ENCODE assay signal across 16 cellular contexts in the genomic region with DNA sequence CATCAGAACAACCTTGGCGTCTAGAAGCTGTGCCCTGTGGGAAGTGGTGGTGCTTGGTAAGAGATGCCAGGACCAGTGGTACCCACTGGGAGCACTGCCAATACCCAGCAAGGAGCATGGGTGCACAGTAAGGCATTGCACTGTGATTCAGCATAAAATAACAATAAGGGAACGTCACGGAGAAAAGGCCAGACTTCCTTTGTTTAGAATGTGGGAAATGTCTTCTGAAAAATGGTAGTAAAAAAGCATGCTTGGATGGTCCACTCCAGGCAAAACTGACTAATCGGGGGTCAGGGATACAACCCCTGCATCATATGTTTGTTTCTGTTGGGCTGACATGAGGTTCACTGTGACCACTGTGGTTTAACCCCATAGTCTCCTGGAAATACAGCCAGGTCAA. TPM values are rescaled to one million over a fixed set of nuclear protein-coding genes. Genes with fewer than 3 reads are reported as not detected.
DNase-seq lines count a peak whose midpoint lies in the region; ATAC-seq, FAIRE-seq and TF ChIP-seq lines count a peak whose summit lies in the region.
"Had no signal": no experiment of that assay in that cellular context is flagged by ENCODE, and none has a peak within 500 bp of the region (broad histone marks: within the 10 kb centered on the region; RNA-seq: fewer than 3 reads in every experiment).

No MANE protein-coding gene starts in this region.

- POLR2A ChIA-PET in MCF 10A (lab: Yijun Ruan, JAX) = no interaction called here

- H3K9me3 ChIP-seq in breast epithelium (no peaks in the 10 kb centered on the region), upper lobe of left lung (no peaks in the 10 kb centered on the region), BE2C (no peaks in the 10 kb centered on the region)
- H3K9me3 ChIP-seq: upper lobe of right lung had no signal

- FAIRE-seq in urothelium cell line (lab: Jason Lieb, UNC) = no peak
- FAIRE-seq: A204.1 had no signal

- ATAC-seq in upper lobe of left lung (ENCODE audit: low FRiP score in 2 of 2) = no peak
- ATAC-seq: T-cell, upper lobe of right lung had no signal

- no peaks in the 10 kb centered on the region for H3K36me3 Mint-ChIP-seq in MCF 10A (ENCODE audit: insufficient read depth, unreplicated experiment)
- H3K36me3 Mint-ChIP-seq: T-cell had no signal

- in situ Hi-C loops in astrocyte of the cerebellum (cut with HindIII; ENCODE audit: low sequenced_read_pairs) = no loop called here

- BruUV-seq in MCF 10A (replicated peaks; lab: Mats Ljungman, UMichigan) = no TSS peak

- 35 to 37% methylated on average over 4 of the region's 4 CpGs for WGBS in upper lobe of left lung, 2 donors

- H3K27ac ChIP-seq in breast epithelium = peak overlapping the region in 1 of 2 donors; percentile 28
- no peak overlapping the region for H3K27ac ChIP-seq in upper lobe of left lung
- H3K27ac ChIP-seq: upper lobe of right lung had no signal

- peaks cover 11% of the 10 kb centered on the region for H3K27me3 Mint-ChIP-seq in MCF 10A (ENCODE audit: insufficient read depth, unreplicated experiment)

- intact Hi-C loops in MCF 10A (cut with micrococcal nuclease) = no loop called here
- intact Hi-C loops in breast epithelium (cut with DNase I; ENCODE audit: low total_unique reads) = no loop called here

- H3K4me1 ChIP-seq in breast epithelium = no peaks in the 10 kb centered on the region
- H3K4me1 ChIP-seq in upper lobe of left lung = no peaks in the 10 kb centered on the region
- no peaks in the 10 kb centered on the region for H3K4me1 ChIP-seq in BE2C
- H3K4me1 ChIP-seq: upper lobe of right lung had no signal

- H3K27me3 ChIP-seq in breast epithelium = no peaks in the 10 kb centered on the region
- H3K27me3 ChIP-seq in upper lobe of left lung = no peaks in the 10 kb centered on the region
- H3K27me3 ChIP-seq in BE2C = peaks cover 16% of the 10 kb centered on the region
- H3K27me3 ChIP-seq: hepatocyte had no signal

- no peak overlapping the region for H3K4me3 Mint-ChIP-seq in MCF 10A (ENCODE audit: unreplicated experiment)
- H3K4me3 Mint-ChIP-seq: activated CD4-positive, alpha-beta T cell treated with anti-CD3 and anti-CD28 coated beads, Interleukin-2, amount 10 ng/mL, durations not matched to agents 24 days and 14 days; T-cell had no signal

- H3K36me3 ChIP-seq in breast epithelium (no peaks in the 10 kb centered on the region), upper lobe of left lung (no peaks in the 10 kb centered on the region), BE2C (no peaks in the 10 kb centered on the region)
- H3K36me3 ChIP-seq: upper lobe of right lung had no signal

- CTCF ChIA-PET in MCF 10A (lab: Yijun Ruan, JAX) = interaction anchor here (0.8 kb wide), 1 partner anchor 194 kb away, joined by 3 read pairs; a partner anchor contains a TSS

- H3K4me1 Mint-ChIP-seq in MCF 10A (ENCODE audit: insufficient read depth, unreplicated experiment) = peaks cover 5% of the 10 kb centered on the region
- H3K4me1 Mint-ChIP-seq: activated CD4-positive, alpha-beta T cell treated with anti-CD3 and anti-CD28 coated beads, Interleukin-2, amount 10 ng/mL, durations not matched to agents 24 days and 14 days; T-cell had no signal

- DNase-seq in MCF 10A (ENCODE audit: unreplicated experiment) = peak; percentile 57
- no peak for DNase-seq in breast epithelium (ENCODE audit: low spot score in 2 of 2)
- peak; percentile 26 for DNase-seq in astrocyte of the cerebellum (ENCODE audit: low read depth)
- peak; percentile 20 for DNase-seq in glomerular visceral epithelial cell (ENCODE audit: extremely low spot score)
- DNase-seq in urothelium cell line (ENCODE audit: low spot score) = peak; percentile 33
- no peak for DNase-seq in upper lobe of left lung
- DNase-seq in BE2C = no peak
- no peak for DNase-seq in islet precursor cell
- DNase-seq: activated CD4-positive, alpha-beta T cell treated with anti-CD3 and anti-CD28 coated beads, Interleukin-2, amount 10 ng/mL, durations not matched to agents 24 days and 14 days; aorta; Kasumi-1; T-cell; upper lobe of right lung had no signal

- no peak for TF ChIP-seq EP300 in upper lobe of left lung (IDR thresholded peaks at IDR 0.05)

- H3K9me3 Mint-ChIP-seq in MCF 10A (ENCODE audit: unreplicated experiment) = no peaks in the 10 kb centered on the region
- H3K9me3 Mint-ChIP-seq: T-cell had no signal

- H3K4me3 ChIP-seq in breast epithelium = no peak overlapping the region
- H3K4me3 ChIP-seq in astrocyte of the cerebellum (ENCODE audit: low read depth, low read length) = no peak overlapping the region
- H3K4me3 ChIP-seq in upper lobe of left lung = no peak overlapping the region
- no peak overlapping the region for H3K4me3 ChIP-seq in BE2C (ENCODE audit: low read depth, low read length)
- H3K4me3 ChIP-seq: hepatocyte, lung, upper lobe of right lung had no signal

- H3K27ac Mint-ChIP-seq in MCF 10A (ENCODE audit: low read depth, unreplicated experiment) = no peak overlapping the region
- H3K27ac Mint-ChIP-seq: activated CD4-positive, alpha-beta T cell treated with anti-CD3 and anti-CD28 coated beads, Interleukin-2, amount 10 ng/mL, durations not matched to agents 24 days and 14 days; T-cell had no signal

- TF ChIP-seq POLR2A in breast epithelium (IDR thresholded peaks at IDR 0.05) = no peak
- TF ChIP-seq POLR2A in upper lobe of left lung (IDR thresholded peaks at IDR 0.05) = no peak

- TF ChIP-seq CTCF in MCF 10A (IDR thresholded peaks at IDR 0.05; ENCODE audit: unreplicated experiment) = no peak
- TF ChIP-seq CTCF in breast epithelium (IDR thresholded peaks at IDR 0.05) = no peak
- TF ChIP-seq CTCF in astrocyte of the cerebellum (IDR thresholded peaks at IDR 0.05; ENCODE audit: low read depth, low read length, missing control alignments) = no peak
- TF ChIP-seq CTCF in upper lobe of left lung (IDR thresholded peaks at IDR 0.05) = no peak
- no peak for TF ChIP-seq CTCF in BE2C (IDR thresholded peaks at IDR 0.05; ENCODE audit: low read depth, low read length)

RNA-seq across cellular contexts. Expression of a gene that starts 14.7 kb away (rescaled TPM):
- total RNA-seq in MCF 10A (2022) (2.8 and 4.1 TPM in 2 replicates), breast epithelium (1 to 10 TPM; 4.3 to 6.9 (median 6.1) TPM), upper lobe of left lung (1 to 10 TPM in 5 of 6 donors, under 1 TPM in 1; 0.44 to 7.5 (median 4.9) TPM)
- polyA plus RNA-seq in BE2C (2012; ENCODE audit: insufficient read depth, insufficient read length, low read depth) = 13.8 TPM

RNA-seq across cellular contexts. Expression of a gene that starts 46.1 kb away (rescaled TPM):
- total RNA-seq in MCF 10A (2022) (not detected in 2 replicates), breast epithelium (1 to 10 TPM in 2 of 3 donors, under 1 TPM in 1; 0.66 to 5.0 (median 1.4) TPM), upper lobe of left lung (1 to 10 TPM in 1 of 6 donors, under 1 TPM in 4, not detected in 1; 0.20 to 8.5 (median 0.34) TPM)
- not detected for polyA plus RNA-seq in BE2C (2012; ENCODE audit: insufficient read depth, insufficient read length, low read depth)
- total RNA-seq: activated CD4-positive, alpha-beta T cell treated with anti-CD3 and anti-CD28 coated beads, Interleukin-2, amount 10 ng/mL, durations not matched to agents 24 days and 14 days; T-cell had no signal
- polyA plus RNA-seq: hepatocyte had no signal

Comparison
In these comparisons a context has a peak if more than half of its experiments do, and no peak if none do; other contexts are left out.
1. DNase-seq: peak in MCF 10A (single experiment), astrocyte of the cerebellum (single experiment), glomerular visceral epithelial cell (single experiment) and urothelium cell line (single experiment); none in breast epithelium (0 of 2), upper lobe of left lung (0 of 2), BE2C (single experiment) and islet precursor cell (single experiment).